In the genomic region with DNA sequence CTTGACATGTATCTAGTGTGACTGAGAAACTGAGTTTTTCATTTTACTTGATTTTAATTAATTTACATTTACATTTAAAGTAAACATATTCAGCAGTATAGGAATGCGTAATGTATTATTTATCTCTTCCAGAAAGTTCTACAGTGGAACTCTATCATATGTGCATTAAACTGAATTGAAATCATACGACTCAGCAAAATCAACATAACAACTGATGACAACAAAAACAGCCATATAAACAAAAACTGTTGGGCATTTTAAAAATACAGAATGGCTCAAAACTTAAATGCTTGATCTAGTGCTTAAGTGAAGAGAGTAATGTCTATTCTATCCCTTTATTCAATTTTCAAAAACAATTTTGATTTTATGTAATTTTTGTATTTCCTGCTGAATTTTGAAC, we compare ENCODE assay signal across 7 cellular contexts.
"Had no signal": no experiment of that assay in that cellular context is flagged by ENCODE, and none has a peak within 500 bp of the region (broad histone marks: within the 10 kb centered on the region; RNA-seq: fewer than 3 reads in every experiment).

No MANE protein-coding gene starts in this region.

- H3K4me2 ChIP-seq: GM23338 had no signal

- H3K9me3 ChIP-seq: HAP-1 had no signal

- H2AFZ ChIP-seq: GM23338 had no signal

- DNase-seq: H7, HFFc6, KG1 had no signal

- ATAC-seq: GM23338, HCT116 had no signal

- H3K27ac ChIP-seq: HL-60 had no signal

- H3K36me3 ChIP-seq: HAP-1 had no signal

- H3K4me1 ChIP-seq: HAP-1 had no signal

- H3K4me3 ChIP-seq: GM23338, HAP-1 had no signal
